Comparison of ENCODE assay signal across 18 cellular contexts in the genomic region with DNA sequence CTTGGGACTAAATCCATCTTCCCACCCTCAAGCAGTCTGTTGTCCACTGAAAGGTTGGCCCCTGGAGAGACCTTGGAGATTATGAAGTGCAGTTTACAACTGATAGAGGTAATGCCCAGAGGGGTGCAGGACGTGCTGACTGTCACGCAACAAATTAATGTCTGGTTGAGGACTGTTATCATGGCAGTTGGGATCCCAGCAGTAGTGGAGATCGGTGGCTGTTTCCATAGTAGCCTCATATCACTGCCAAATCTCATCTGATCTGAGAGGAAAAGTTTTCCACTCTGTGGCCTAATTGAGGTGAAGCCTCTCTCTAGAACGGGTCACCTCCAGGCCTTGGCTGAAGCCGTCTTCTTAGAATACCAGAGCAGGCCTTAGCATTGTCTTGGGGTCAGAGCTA. TPM values are rescaled to one million over a fixed set of nuclear protein-coding genes. Genes with fewer than 3 reads are reported as not detected.
DNase-seq lines count a peak whose midpoint lies in the region; ATAC-seq and TF ChIP-seq lines count a peak whose summit lies in the region.
"Had no signal": no experiment of that assay in that cellular context is flagged by ENCODE, and none has a peak within 500 bp of the region (broad histone marks: within the 10 kb centered on the region; RNA-seq: fewer than 3 reads in every experiment).

No MANE protein-coding gene starts in this region.

- H3K27me3 Mint-ChIP-seq in T-helper 2 cell treated with Interferon-gamma antibody and Interleukin-4, amounts not matched to agents 5 μg/mL and 100 μg/mL, for 36 hours (ENCODE audit: low read depth): no peaks in the 10 kb centered on the region
- H3K27me3 Mint-ChIP-seq in activated T-helper 2 cell treated with anti-CD3 and anti-CD28 coated beads, Interferon-gamma antibody, Interleukin-2, Interleukin-4, amounts not matched to agents 10 μg/mL and 5 μg/mL and 100 μg/mL, durations not matched to agents 14 hours and 24 hours and 36 hours (ENCODE audit: low read depth): no peaks in the 10 kb centered on the region
- peaks cover 0 to 2% (median 0%) of the 10 kb centered on the region in 5 donors for H3K27me3 Mint-ChIP-seq in naive thymus-derived CD8-positive, alpha-beta T cell

- H3K9me3 ChIP-seq in gastrocnemius medialis: no peaks in the 10 kb centered on the region
- H3K9me3 ChIP-seq: BE2C had no signal

- DNase-seq in T-helper 2 cell treated with Interferon-gamma antibody and Interleukin-4, amounts not matched to agents 5 μg/mL and 100 μg/mL, for 36 hours (ENCODE audit: low spot score): no peak
- DNase-seq in T-helper 2 cell: no peak
- no peak for DNase-seq in activated T-helper 2 cell treated with anti-CD3 and anti-CD28 coated beads, Interferon-gamma antibody, Interleukin-2, Interleukin-4, amounts not matched to agents 10 μg/mL and 5 μg/mL and 100 μg/mL, durations not matched to agents 14 hours and 24 hours and 36 hours (ENCODE audit: low spot score)
- no peak for DNase-seq in naive thymus-derived CD8-positive, alpha-beta T cell
- DNase-seq in gastrocnemius medialis: no peak
- DNase-seq in activated CD4-positive, alpha-beta T cell treated with anti-CD3 and anti-CD28 coated beads for 1 hour: no peak
- no peak for DNase-seq in left colon
- DNase-seq in germinal center (ENCODE audit: low spot score): no peak
- DNase-seq: 8988T, BE2C, KG1, NCI-H1436, NCI-H2029, NCI-H2171, NCI-H446 treated with DMSO at 0.1 percent for 48 hours, NCI-H748 treated with DMSO at 0.1 percent for 48 hours had no signal

- in situ Hi-C loops in gastrocnemius medialis (cut with MboI; ENCODE audit: low sequenced_read_pairs in 4 of 4): no loop called here

- no peak for TF ChIP-seq POLR2A in gastrocnemius medialis (IDR thresholded peaks at IDR 0.05)

- no peak for ATAC-seq in naive thymus-derived CD8-positive, alpha-beta T cell
- ATAC-seq in gastrocnemius medialis (no peak), left colon (no peak)
- ATAC-seq: GM23338, HCT116 had no signal

- peaks cover 10% of the 10 kb centered on the region for H3K36me3 Mint-ChIP-seq in T-helper 2 cell treated with Interferon-gamma antibody and Interleukin-4, amounts not matched to agents 5 μg/mL and 100 μg/mL, for 36 hours (ENCODE audit: low read depth)
- H3K36me3 Mint-ChIP-seq in activated T-helper 2 cell treated with anti-CD3 and anti-CD28 coated beads, Interferon-gamma antibody, Interleukin-2, Interleukin-4, amounts not matched to agents 10 μg/mL and 5 μg/mL and 100 μg/mL, durations not matched to agents 14 hours and 24 hours and 36 hours (ENCODE audit: low read depth): peaks cover 4% of the 10 kb centered on the region
- H3K36me3 Mint-ChIP-seq in naive thymus-derived CD8-positive, alpha-beta T cell: peaks cover 0 to 26% (median 0%) of the 10 kb centered on the region in 3 donors

- no peaks in the 10 kb centered on the region for H3K27me3 ChIP-seq in gastrocnemius medialis
- H3K27me3 ChIP-seq: BE2C had no signal

- H3K4me1 ChIP-seq in gastrocnemius medialis: peaks cover 24 to 37% of the 10 kb centered on the region in 2 donors
- H3K4me1 ChIP-seq: BE2C had no signal

- no peaks in the 10 kb centered on the region for H3K9me3 Mint-ChIP-seq in T-helper 2 cell treated with Interferon-gamma antibody and Interleukin-4, amounts not matched to agents 5 μg/mL and 100 μg/mL, for 36 hours
- H3K9me3 Mint-ChIP-seq in activated T-helper 2 cell treated with anti-CD3 and anti-CD28 coated beads, Interferon-gamma antibody, Interleukin-2, Interleukin-4, amounts not matched to agents 10 μg/mL and 5 μg/mL and 100 μg/mL, durations not matched to agents 14 hours and 24 hours and 36 hours: no peaks in the 10 kb centered on the region
- no peaks in the 10 kb centered on the region for H3K9me3 Mint-ChIP-seq in naive thymus-derived CD8-positive, alpha-beta T cell
- H3K9me3 Mint-ChIP-seq: GM23338 had no signal

- H3K27ac Mint-ChIP-seq in T-helper 2 cell treated with Interferon-gamma antibody and Interleukin-4, amounts not matched to agents 5 μg/mL and 100 μg/mL, for 36 hours: peak overlapping the region; percentile 60
- peak overlapping the region; percentile 24 for H3K27ac Mint-ChIP-seq in activated T-helper 2 cell treated with anti-CD3 and anti-CD28 coated beads, Interferon-gamma antibody, Interleukin-2, Interleukin-4, amounts not matched to agents 10 μg/mL and 5 μg/mL and 100 μg/mL, durations not matched to agents 14 hours and 24 hours and 36 hours
- H3K27ac Mint-ChIP-seq in naive thymus-derived CD8-positive, alpha-beta T cell: peak overlapping the region in 6 of 10 donors; percentile 49 to 87 (median 64)
- H3K27ac Mint-ChIP-seq: GM23338 had no signal

- no peak overlapping the region for H3K4me3 ChIP-seq in gastrocnemius medialis
- H3K4me3 ChIP-seq: GM23338 had no signal

- peak overlapping the region; percentile 95 to 98 (median 98) for H3K27ac ChIP-seq in gastrocnemius medialis

- TF ChIP-seq CTCF in gastrocnemius medialis (IDR thresholded peaks at IDR 0.05 in 4 of 5, conservative IDR thresholded peaks at IDR 0.05 in 1 of 5): no peak

- POLR2A ChIA-PET in naive thymus-derived CD8-positive, alpha-beta T cell (lab: Charles Lee): interaction anchor here (0.7 to 11.9 kb wide), 3 partner anchors 14 to 32 kb away, joined by 4 to 207 read pairs (median 6); partner anchors contain the start of gene DNAJB1

- peaks cover 19% of the 10 kb centered on the region for H3K4me1 Mint-ChIP-seq in T-helper 2 cell treated with Interferon-gamma antibody and Interleukin-4, amounts not matched to agents 5 μg/mL and 100 μg/mL, for 36 hours (ENCODE audit: low read depth)
- peaks cover 20% of the 10 kb centered on the region for H3K4me1 Mint-ChIP-seq in activated T-helper 2 cell treated with anti-CD3 and anti-CD28 coated beads, Interferon-gamma antibody, Interleukin-2, Interleukin-4, amounts not matched to agents 10 μg/mL and 5 μg/mL and 100 μg/mL, durations not matched to agents 14 hours and 24 hours and 36 hours (ENCODE audit: low read depth)
- peaks cover 10 to 72% (median 48%) of the 10 kb centered on the region in 4 donors for H3K4me1 Mint-ChIP-seq in naive thymus-derived CD8-positive, alpha-beta T cell

- intact Hi-C loops in activated T-helper 2 cell treated with anti-CD3 and anti-CD28 coated beads, Interferon-gamma antibody, Interleukin-2, Interleukin-4, amounts not matched to agents 10 μg/mL and 5 μg/mL and 100 μg/mL, durations not matched to agents 14 hours and 24 hours and 36 hours (cut with micrococcal nuclease): no loop called here
- intact Hi-C loops in gastrocnemius medialis (cut with DNase I; ENCODE audit: low total_unique reads) (loop anchor here (2.0 kb wide), 1 partner anchor 25 kb away; no protein-coding TSS in a partner anchor), left colon (cut with DNase I, micrococcal nuclease) (no loop called here)

- no peak overlapping the region for H3K4me3 Mint-ChIP-seq in T-helper 2 cell treated with Interferon-gamma antibody and Interleukin-4, amounts not matched to agents 5 μg/mL and 100 μg/mL, for 36 hours
- H3K4me3 Mint-ChIP-seq in activated T-helper 2 cell treated with anti-CD3 and anti-CD28 coated beads, Interferon-gamma antibody, Interleukin-2, Interleukin-4, amounts not matched to agents 10 μg/mL and 5 μg/mL and 100 μg/mL, durations not matched to agents 14 hours and 24 hours and 36 hours (ENCODE audit: low read depth): no peak overlapping the region
- H3K4me3 Mint-ChIP-seq in naive thymus-derived CD8-positive, alpha-beta T cell: peak overlapping the region in 7 of 10 donors; percentile 5 to 57 (median 43)
- H3K4me3 Mint-ChIP-seq: GM23338 had no signal

- H3K36me3 ChIP-seq in gastrocnemius medialis: no peaks in the 10 kb centered on the region

RNA-seq across cellular contexts. Expression of gene TECR, which starts 4.1 kb away (rescaled TPM):
- 128 and 134 TPM in 2 replicates for total RNA-seq in activated T-helper 2 cell treated with anti-CD3 and anti-CD28 coated beads, Interferon-gamma antibody, Interleukin-2, Interleukin-4, amounts not matched to agents 10 μg/mL and 5 μg/mL and 100 μg/mL, durations not matched to agents 14 hours and 24 hours and 36 hours
- 100 to 1,000 TPM; 179 to 182 TPM for total RNA-seq in naive thymus-derived CD8-positive, alpha-beta T cell
- 100 to 1,000 TPM; 193 to 300 (median 261) TPM for polyA plus RNA-seq in naive thymus-derived CD8-positive, alpha-beta T cell
- total RNA-seq in gastrocnemius medialis (100 to 1,000 TPM in 2 of 4 donors, 10 to 100 TPM in 2; 56.2 to 155 (median 113) TPM), left colon (100 to 1,000 TPM; 119 to 161 TPM)

RNA-seq across cellular contexts. Expression of gene DNAJB1, which starts 15.3 kb away (rescaled TPM):
- 113 TPM in 2 replicates for total RNA-seq in activated T-helper 2 cell treated with anti-CD3 and anti-CD28 coated beads, Interferon-gamma antibody, Interleukin-2, Interleukin-4, amounts not matched to agents 10 μg/mL and 5 μg/mL and 100 μg/mL, durations not matched to agents 14 hours and 24 hours and 36 hours
- total RNA-seq in naive thymus-derived CD8-positive, alpha-beta T cell: 100 to 1,000 TPM; 165 to 171 TPM
- 100 to 1,000 TPM; 205 to 348 (median 344) TPM for polyA plus RNA-seq in naive thymus-derived CD8-positive, alpha-beta T cell
- total RNA-seq in gastrocnemius medialis: 10 to 100 TPM; 12.3 to 27.3 (median 16.6) TPM
- total RNA-seq in left colon: 100 to 1,000 TPM; 122 to 123 TPM

RNA-seq across cellular contexts. Expression of gene GIPC1, which starts 37.5 kb away (rescaled TPM):
- total RNA-seq in activated T-helper 2 cell treated with anti-CD3 and anti-CD28 coated beads, Interferon-gamma antibody, Interleukin-2, Interleukin-4, amounts not matched to agents 10 μg/mL and 5 μg/mL and 100 μg/mL, durations not matched to agents 14 hours and 24 hours and 36 hours: 39.2 and 40.1 TPM in 2 replicates
- 10 to 100 TPM; 19.9 to 23.0 TPM for total RNA-seq in naive thymus-derived CD8-positive, alpha-beta T cell
- polyA plus RNA-seq in naive thymus-derived CD8-positive, alpha-beta T cell: 10 to 100 TPM; 32.2 to 35.0 (median 33.5) TPM
- total RNA-seq in gastrocnemius medialis (10 to 100 TPM; 18.4 to 70.3 (median 54.7) TPM), left colon (100 to 1,000 TPM; 310 to 395 TPM)

RNA-seq across cellular contexts. Expression of gene NDUFB7, which starts 38.4 kb away (rescaled TPM):
- 129 and 136 TPM in 2 replicates for total RNA-seq in activated T-helper 2 cell treated with anti-CD3 and anti-CD28 coated beads, Interferon-gamma antibody, Interleukin-2, Interleukin-4, amounts not matched to agents 10 μg/mL and 5 μg/mL and 100 μg/mL, durations not matched to agents 14 hours and 24 hours and 36 hours
- total RNA-seq in naive thymus-derived CD8-positive, alpha-beta T cell: 10 to 100 TPM; 61.6 to 64.6 TPM
- 100 to 1,000 TPM; 209 to 236 (median 230) TPM for polyA plus RNA-seq in naive thymus-derived CD8-positive, alpha-beta T cell
- total RNA-seq in gastrocnemius medialis (100 to 1,000 TPM; 344 to 756 (median 532) TPM), left colon (100 to 1,000 TPM; 228 to 299 TPM)

RNA-seq across cellular contexts. Expression of gene CLEC17A, which starts 49.4 kb away (rescaled TPM):
- total RNA-seq in activated T-helper 2 cell treated with anti-CD3 and anti-CD28 coated beads, Interferon-gamma antibody, Interleukin-2, Interleukin-4, amounts not matched to agents 10 μg/mL and 5 μg/mL and 100 μg/mL, durations not matched to agents 14 hours and 24 hours and 36 hours: 0.14 TPM in 1 of 2 replicates, not detected in the other
- 1 to 10 TPM; 4.0 to 4.3 TPM for total RNA-seq in naive thymus-derived CD8-positive, alpha-beta T cell
- not detected for polyA plus RNA-seq in naive thymus-derived CD8-positive, alpha-beta T cell
- total RNA-seq in gastrocnemius medialis: not detected
- total RNA-seq in left colon: under 1 TPM; 0.15 to 0.36 TPM
- polyA plus RNA-seq: GM23338 had no signal

Comparison
In these comparisons a context has a peak if more than half of its experiments do, and no peak if none do; other contexts are left out.
1. H3K4me3 Mint-ChIP-seq: peak in naive thymus-derived CD8-positive, alpha-beta T cell (7 of 10); none in T-helper 2 cell treated with Interferon-gamma antibody and Interleukin-4, amounts not matched to agents 5 μg/mL and 100 μg/mL, for 36 hours (single experiment) and activated T-helper 2 cell treated with anti-CD3 and anti-CD28 coated beads, Interferon-gamma antibody, Interleukin-2, Interleukin-4, amounts not matched to agents 10 μg/mL and 5 μg/mL and 100 μg/mL, durations not matched to agents 14 hours and 24 hours and 36 hours (single experiment).
2. Peak in every context shown above with its lines, with median percentiles within 50 percentile points of each other: H3K27ac Mint-ChIP-seq.